In the genomic region with DNA sequence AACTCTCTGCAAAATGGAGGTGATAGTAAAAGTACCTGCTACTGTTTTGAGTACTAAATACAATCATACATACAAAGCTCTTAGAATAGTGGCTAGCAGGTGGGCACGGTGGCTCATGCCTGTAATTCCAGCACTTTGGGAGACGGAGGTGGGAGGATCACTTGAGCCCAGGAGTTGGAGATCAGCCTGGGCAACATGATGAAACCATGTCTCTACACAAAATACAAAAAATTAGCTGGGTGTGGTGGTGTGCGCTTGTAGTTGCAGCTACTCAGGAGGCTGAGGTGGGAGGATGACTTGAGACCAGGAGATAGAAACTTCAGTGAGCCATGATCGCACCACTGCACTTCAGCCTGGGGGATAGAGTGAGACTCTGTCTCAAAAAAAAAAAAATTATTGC, we compare ENCODE assay signal across 4 cellular contexts.
"Had no signal": no experiment of that assay in that cellular context is flagged by ENCODE, and none has a peak within 500 bp of the region (broad histone marks: within the 10 kb centered on the region; RNA-seq: fewer than 3 reads in every experiment).

No MANE protein-coding gene starts in this region.

- H3K4me3 ChIP-seq: K562 had no signal

- DNase-seq: IMR-90, KBM-7 had no signal

- H3K27ac ChIP-seq: HL-60 had no signal
